24 cellular contexts compared by ENCODE assay signal in genomic region chr22:49360746-49361145, GRCh38.
"Had no signal": no experiment of that assay in that cellular context is flagged by ENCODE, and none has a peak within 500 bp of the region (broad histone marks: within the 10 kb centered on the region; RNA-seq: fewer than 3 reads in every experiment).

No MANE protein-coding gene starts in this region.

- H3K4me3 ChIP-seq: left ventricle myocardium inferior, lung, ovary, skin epidermis, stomach, testis, thyroid gland, transverse colon, upper lobe of left lung, vagina had no signal

- DNase-seq: islet precursor cell; left ventricle myocardium inferior; mesendoderm; naive B cell; natural killer cell; nephron progenitor cell; ovary; retina; right cardiac atrium; stimulated activated CD4-positive, alpha-beta T cell treated with anti-CD3 and anti-CD28 coated beads, Interleukin-12 subunit alpha, Interleukin-12 subunit beta, amount 100 ng/mL, for 4 hours; stimulated activated CD4-positive, alpha-beta T cell treated with anti-CD3 and anti-CD28 coated beads, Interleukin-15, amount 100 ng/mL, for 24 hours; stimulated activated CD4-positive, alpha-beta T cell treated with anti-CD3 and anti-CD28 coated beads, Interleukin-2, amount 100 ng/mL, for 24 hours; stimulated activated CD4-positive, alpha-beta T cell treated with anti-CD3 and anti-CD28 coated beads, Interleukin-4, amount 100 ng/mL, for 1 hour; stimulated activated naive B cell treated with anti-CD40 and anti-IgM and Interleukin-4, amounts not matched to agents 10 μg/mL and 1 μg/mL and 100 μg/mL, for 72 hours; stimulated activated naive CD8-positive, alpha-beta T cell treated with anti-CD3 and anti-CD28 coated beads, Interleukin-15, Interleukin-2, amounts not matched to agents 100 U/mL and 50 U/mL, for 24 hours; stomach; testis; thyroid gland; transverse colon; upper lobe of left lung had no signal

- H3K27ac ChIP-seq: left ventricle myocardium inferior, ovary, skin epidermis, stomach, testis, thyroid gland, transverse colon, upper lobe of left lung, vagina had no signal

- H3K4me1 ChIP-seq: left ventricle myocardium inferior, stomach, testis, thyroid gland, transverse colon, upper lobe of left lung, vagina had no signal

- H3K36me3 ChIP-seq: left ventricle myocardium inferior, ovary, stomach, thyroid gland, transverse colon, upper lobe of left lung, vagina had no signal

- ATAC-seq: natural killer cell; right cardiac atrium; sciatic nerve; stimulated activated naive B cell treated with anti-CD40 and anti-IgM and Interleukin-4, amounts not matched to agents 10 μg/mL and 1 μg/mL and 100 μg/mL, for 72 hours; stimulated activated naive CD8-positive, alpha-beta T cell treated with anti-CD3 and anti-CD28 coated beads, Interleukin-15, Interleukin-2, amounts not matched to agents 100 U/mL and 50 U/mL, for 24 hours had no signal

- H3K27me3 ChIP-seq: ovary, testis, thyroid gland, upper lobe of left lung, vagina had no signal

- H3K9me3 ChIP-seq: ovary, testis, thyroid gland, transverse colon, upper lobe of left lung, vagina had no signal
